ENCODE assay signal across 8 cellular contexts in genomic region chr14:68911594-68912227, GRCh38.
DNase-seq lines count a peak whose midpoint lies in the region; TF ChIP-seq lines count a peak whose summit lies in the region.

No MANE protein-coding gene starts in this region.

- H4K91ac ChIP-seq in neuronal stem cell (ENCODE audit: low read depth, low read length, poor library complexity), result no peak overlapping the region

- no peak overlapping the region for H2AFZ ChIP-seq in neuronal stem cell (ENCODE audit: low read length)

- no peak overlapping the region for H3K4me3 Mint-ChIP-seq in activated T-helper 2 cell treated with anti-CD3 and anti-CD28 coated beads, Interferon-gamma antibody, Interleukin-2, Interleukin-4, amounts not matched to agents 10 μg/mL and 5 μg/mL and 100 μg/mL, durations not matched to agents 14 hours and 24 hours and 36 hours (ENCODE audit: low read depth)

- H3K4me1 ChIP-seq in neuronal stem cell (ENCODE audit: control insufficient read depth in 2 of 2, insufficient read depth in 1 of 2, low read depth in 1 of 2, low read length in 2 of 2), result no peaks in the 10 kb centered on the region

- H2BK15ac ChIP-seq in neuronal stem cell (ENCODE audit: low read length), result no peak overlapping the region

- H2BK12ac ChIP-seq in neuronal stem cell (ENCODE audit: low read length), result no peak overlapping the region

- no peak overlapping the region for H2BK120ac ChIP-seq in neuronal stem cell (ENCODE audit: low read depth, low read length)

- H3K36me3 Mint-ChIP-seq in activated T-helper 2 cell treated with anti-CD3 and anti-CD28 coated beads, Interferon-gamma antibody, Interleukin-2, Interleukin-4, amounts not matched to agents 10 μg/mL and 5 μg/mL and 100 μg/mL, durations not matched to agents 14 hours and 24 hours and 36 hours (ENCODE audit: low read depth), result peaks cover 41% of the 10 kb centered on the region

- H3K79me1 ChIP-seq in neuronal stem cell (ENCODE audit: low read depth, low read length), result peaks cover 4% of the 10 kb centered on the region

- no peak overlapping the region for H4K8ac ChIP-seq in neuronal stem cell (ENCODE audit: low read depth, low read length)

- H3K23ac ChIP-seq in neuronal stem cell (ENCODE audit: low read depth, low read length, poor library complexity), result no peak overlapping the region

- DNase-seq in activated gamma-delta T cell treated with Interleukin-2 at 50 U/mL for 16 hours (peak; percentile 77), activated gamma-delta T cell (lab: John Stamatoyannopoulos, UW) (no peak), LHCN-M2 (ENCODE audit: low read depth) (peak; percentile 72), RWPE1 (ENCODE audit: low spot score) (peak; percentile 88), fibroblast of villous mesenchyme (ENCODE audit: low read depth) (peak; percentile 84), neuronal stem cell (ENCODE audit: low spot score) (peak; percentile 77), substantia nigra (lab: John Stamatoyannopoulos, UW) (peak in 39 of 49 donors; percentile 2 to 63 (median 30))
- DNase-seq in activated T-helper 2 cell treated with anti-CD3 and anti-CD28 coated beads, Interferon-gamma antibody, Interleukin-2, Interleukin-4, amounts not matched to agents 10 μg/mL and 5 μg/mL and 100 μg/mL, durations not matched to agents 14 hours and 24 hours and 36 hours (ENCODE audit: low spot score), result peak; percentile 60

- intact Hi-C loops in activated T-helper 2 cell treated with anti-CD3 and anti-CD28 coated beads, Interferon-gamma antibody, Interleukin-2, Interleukin-4, amounts not matched to agents 10 μg/mL and 5 μg/mL and 100 μg/mL, durations not matched to agents 14 hours and 24 hours and 36 hours (cut with micrococcal nuclease), result loop anchor here (1.0 to 5.0 kb wide), 4 partner anchors 66 to 196 kb away; partner anchors contain the start of gene ACTN1

- H3K27me3 ChIP-seq in neuronal stem cell (ENCODE audit: control insufficient read depth in 3 of 3, insufficient read depth in 3 of 3, low read depth in 1 of 3, low read length in 3 of 3), result no peaks in the 10 kb centered on the region

- no CpG with 5 or more reads among the region's 12 CpGs for WGBS in neuronal stem cell (ENCODE audit: extremely low coverage in 2 of 2, insufficient read length in 2 of 2, insufficient replicate concordance in 1 of 2), 2 donors

- H3K4me3 ChIP-seq in fibroblast of villous mesenchyme (ENCODE audit: low read depth, low read length) (no peak overlapping the region), neuronal stem cell (ENCODE audit: low read length in 2 of 2) (peak overlapping the region in 1 of 2 donors; percentile 28)

- CTCF ChIA-PET in RWPE1 (lab: Yijun Ruan, JAX), result interaction anchor here (0.5 to 1.7 kb wide), 15 partner anchors 9 to 295 kb away, joined by 3 to 15 read pairs (median 3); no protein-coding TSS in a partner anchor

- H3K9me3 ChIP-seq in neuronal stem cell (replicated peaks in 1 of 2; ENCODE audit: control insufficient read depth in 2 of 2, insufficient read depth in 1 of 2, low read depth in 1 of 2, low read length in 2 of 2), result peaks cover 3 to 7% of the 10 kb centered on the region in 2 donors

- H3K4me1 Mint-ChIP-seq in activated T-helper 2 cell treated with anti-CD3 and anti-CD28 coated beads, Interferon-gamma antibody, Interleukin-2, Interleukin-4, amounts not matched to agents 10 μg/mL and 5 μg/mL and 100 μg/mL, durations not matched to agents 14 hours and 24 hours and 36 hours (ENCODE audit: low read depth), result peaks cover 19% of the 10 kb centered on the region

- H3K36me3 ChIP-seq in neuronal stem cell (replicated peaks in 1 of 2; ENCODE audit: control insufficient read depth in 2 of 2, insufficient read depth in 2 of 2, low read length in 2 of 2), result peaks cover 30 to 70% of the 10 kb centered on the region in 2 donors

- H3K27ac Mint-ChIP-seq in activated T-helper 2 cell treated with anti-CD3 and anti-CD28 coated beads, Interferon-gamma antibody, Interleukin-2, Interleukin-4, amounts not matched to agents 10 μg/mL and 5 μg/mL and 100 μg/mL, durations not matched to agents 14 hours and 24 hours and 36 hours, result no peak overlapping the region

- H2AK5ac ChIP-seq in neuronal stem cell (ENCODE audit: low read depth, low read length), result peak overlapping the region; percentile 13

- no peak overlapping the region for H3K9ac ChIP-seq in neuronal stem cell (ENCODE audit: low read depth, low read length, poor library complexity)

- no peaks in the 10 kb centered on the region for H3K27me3 Mint-ChIP-seq in activated T-helper 2 cell treated with anti-CD3 and anti-CD28 coated beads, Interferon-gamma antibody, Interleukin-2, Interleukin-4, amounts not matched to agents 10 μg/mL and 5 μg/mL and 100 μg/mL, durations not matched to agents 14 hours and 24 hours and 36 hours (ENCODE audit: low read depth)

- no peaks in the 10 kb centered on the region for H3K9me3 Mint-ChIP-seq in activated T-helper 2 cell treated with anti-CD3 and anti-CD28 coated beads, Interferon-gamma antibody, Interleukin-2, Interleukin-4, amounts not matched to agents 10 μg/mL and 5 μg/mL and 100 μg/mL, durations not matched to agents 14 hours and 24 hours and 36 hours

- H3K18ac ChIP-seq in neuronal stem cell (ENCODE audit: low read length), result no peak overlapping the region

- no peak overlapping the region for H2BK5ac ChIP-seq in neuronal stem cell (ENCODE audit: low read length)

- H3K4ac ChIP-seq in neuronal stem cell (ENCODE audit: low read length), result no peak overlapping the region

- H3K27ac ChIP-seq in RWPE1, result peak overlapping the region; percentile 61
- H3K27ac ChIP-seq in neuronal stem cell (replicated peaks; ENCODE audit: low read length), result no peak overlapping the region
- no peak overlapping the region for H3K27ac ChIP-seq in substantia nigra (ENCODE audit: low read depth, low read length, poor library complexity, severe bottlenecking)

- no peak overlapping the region for H3K14ac ChIP-seq in neuronal stem cell (ENCODE audit: low read length)

- POLR2A ChIA-PET in RWPE1 (lab: Yijun Ruan, JAX; ENCODE audit: low non-redundant PET), result interaction anchor here (0.7 kb wide), 1 partner anchor 69 kb away, joined by 3 read pairs; no protein-coding TSS in a partner anchor

- no peak overlapping the region for H3K4me2 ChIP-seq in neuronal stem cell (ENCODE audit: insufficient read depth, low read length, poor library complexity, severe bottlenecking)

- peak; percentile 98 for TF ChIP-seq CTCF in RWPE1 (conservative IDR thresholded peaks at IDR 0.05; ENCODE audit: low read depth)
- TF ChIP-seq CTCF in fibroblast of villous mesenchyme (IDR thresholded peaks at IDR 0.05; ENCODE audit: insufficient read depth, low read depth, low read length), result peak; percentile 99
